In the genomic region with DNA sequence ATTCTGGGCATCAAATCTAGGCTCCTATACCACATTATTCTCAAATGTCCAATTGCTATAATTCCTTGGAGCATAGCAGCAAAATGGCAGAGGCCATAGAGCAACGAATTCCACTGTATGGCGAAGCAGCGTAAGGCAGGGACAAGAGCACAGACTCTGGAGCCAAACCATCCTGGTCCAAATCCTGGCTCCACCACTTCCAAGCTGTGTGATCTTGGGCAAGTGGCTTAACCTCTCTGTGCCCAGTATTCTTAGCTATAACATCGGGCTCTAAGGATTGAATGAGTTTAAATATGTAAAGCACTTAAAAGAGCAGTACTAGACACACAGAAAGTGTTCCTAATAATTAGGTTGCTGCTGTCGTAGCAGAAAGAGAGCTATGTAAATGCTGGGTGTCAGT, we compare ENCODE assay signal across 22 cellular contexts. TPM values are rescaled to one million over a fixed set of nuclear protein-coding genes. Genes with fewer than 3 reads are reported as not detected.
DNase-seq lines count a peak whose midpoint lies in the region; ATAC-seq and TF ChIP-seq lines count a peak whose summit lies in the region.
"Had no signal": no experiment of that assay in that cellular context is flagged by ENCODE, and none has a peak within 500 bp of the region (broad histone marks: within the 10 kb centered on the region; RNA-seq: fewer than 3 reads in every experiment).

No MANE protein-coding gene starts in this region.

- no peaks in the 10 kb centered on the region for H3K36me3 Mint-ChIP-seq in effector memory CD8-positive, alpha-beta T cell (ENCODE audit: insufficient read depth)
- H3K36me3 Mint-ChIP-seq: activated naive CD8-positive, alpha-beta T cell; naive B cell had no signal

- ATAC-seq in Right ventricle myocardium inferior, result no peak
- ATAC-seq in psoas muscle, result peak in 3 of 4 donors; percentile 24 to 35 (median 26)
- ATAC-seq in HG02840 (IDR thresholded peaks at IDR 0.05; ENCODE audit: low FRiP score, unreplicated experiment), result no peak
- no peak for ATAC-seq in effector memory CD8-positive, alpha-beta T cell (replicated peaks)
- ATAC-seq: stimulated activated naive CD8-positive, alpha-beta T cell treated with anti-CD3 and anti-CD28 coated beads, Interleukin-15, Interleukin-2, amounts not matched to agents 100 U/mL and 50 U/mL, for 24 hours had no signal

- 44 to 57% (median 45%) methylated on average over 5 of the region's 5 CpGs for WGBS in psoas muscle, 3 donors

- intact Hi-C loops in left ventricle myocardium inferior (cut with micrococcal nuclease) (no loop called here), Right ventricle myocardium inferior (cut with DNase I) (loop anchor here (2.0 kb wide), 1 partner anchor 50 kb away; no protein-coding TSS in a partner anchor), psoas muscle (cut with DNase I) (no loop called here)

- peak overlapping the region; percentile 64; the same call in 1 of the 2 replicates for H3K9ac ChIP-seq in iPS-20b (ENCODE audit: low read depth, low read length)
- H3K9ac ChIP-seq: BLaER1, KMS-11 had no signal

- H3K4me1 ChIP-seq in left ventricle myocardium inferior (peaks cover 56% of the 10 kb centered on the region), iPS-20b (ENCODE audit: insufficient read depth, low read length) (peaks cover 20% of the 10 kb centered on the region; the same call in 1 of the 2 replicates), psoas muscle (peaks cover 57% of the 10 kb centered on the region)
- H3K4me1 ChIP-seq: BLaER1, pancreas had no signal

- no peaks in the 10 kb centered on the region for H3K27me3 ChIP-seq in left ventricle myocardium inferior (ENCODE audit: low read depth)
- H3K27me3 ChIP-seq in iPS-20b (ENCODE audit: insufficient read depth, low read length), result no peaks in the 10 kb centered on the region
- H3K27me3 ChIP-seq in psoas muscle (ENCODE audit: insufficient read depth in 3 of 3, low read length in 2 of 3), result no peaks in the 10 kb centered on the region
- H3K27me3 ChIP-seq: BLaER1, pancreas had no signal

- H3K36me3 ChIP-seq in left ventricle myocardium inferior (no peaks in the 10 kb centered on the region), iPS-20b (ENCODE audit: insufficient read depth, low read depth, low read length) (no peaks in the 10 kb centered on the region), psoas muscle (ENCODE audit: insufficient read depth in 1 of 2, low read depth in 1 of 2) (peaks cover 0 to 12% of the 10 kb centered on the region in 2 donors)
- H3K36me3 ChIP-seq: BLaER1, pancreas had no signal

- no peaks in the 10 kb centered on the region for H3K4me1 Mint-ChIP-seq in effector memory CD8-positive, alpha-beta T cell (ENCODE audit: low read depth in 2 of 2)
- H3K4me1 Mint-ChIP-seq: naive B cell had no signal

- H3K9me3 ChIP-seq in left ventricle myocardium inferior (replicated peaks) (no peaks in the 10 kb centered on the region), iPS-20b (ENCODE audit: insufficient read depth, low read depth, low read length) (no peaks in the 10 kb centered on the region), psoas muscle (no peaks in the 10 kb centered on the region)
- H3K9me3 ChIP-seq: BLaER1, pancreas had no signal

- TF ChIP-seq CTCF in left ventricle myocardium inferior (IDR thresholded peaks at IDR 0.05; ENCODE audit: borderline replicate concordance), result no peak
- TF ChIP-seq CTCF in psoas muscle (IDR thresholded peaks at IDR 0.05), result no peak
- TF ChIP-seq CTCF in foreskin fibroblast (IDR thresholded peaks at IDR 0.05; ENCODE audit: low read depth, low read length), result no peak

- H3K27me3 Mint-ChIP-seq in effector memory CD8-positive, alpha-beta T cell, result peaks cover 24 to 45% of the 10 kb centered on the region in 2 donors

- H3K4me3 Mint-ChIP-seq in effector memory CD8-positive, alpha-beta T cell, result no peak overlapping the region
- H3K4me3 Mint-ChIP-seq: activated naive CD8-positive, alpha-beta T cell; naive B cell had no signal

- peak overlapping the region; percentile 74 for H3K27ac ChIP-seq in left ventricle myocardium inferior (replicated peaks)
- no peak overlapping the region for H3K27ac ChIP-seq in iPS-20b (ENCODE audit: low read length)
- peak overlapping the region; percentile 94 for H3K27ac ChIP-seq in psoas muscle
- H3K27ac ChIP-seq: BLaER1, KMS-11 had no signal

- H3K27ac Mint-ChIP-seq in effector memory CD8-positive, alpha-beta T cell, result no peak overlapping the region
- H3K27ac Mint-ChIP-seq: activated naive CD8-positive, alpha-beta T cell; naive B cell had no signal

- DNase-seq in left ventricle myocardium inferior, result no peak
- no peak for DNase-seq in Right ventricle myocardium inferior (ENCODE audit: missing footprints)
- DNase-seq in psoas muscle, result no peak
- no peak for DNase-seq in COLO829 (ENCODE audit: low spot score)
- no peak for DNase-seq in effector memory CD8-positive, alpha-beta T cell
- no peak for DNase-seq in foreskin fibroblast
- DNase-seq: activated T-cell treated with anti-CD3 and anti-CD28 coated beads, Interleukin-2, amount 50 U/mL, for 48 hours; mammary epithelial cell; naive B cell; SHP77; stimulated activated CD4-positive, alpha-beta T cell treated with anti-CD3 and anti-CD28 coated beads, Interleukin-4, amount 100 ng/mL, for 1 hour; stimulated activated naive CD8-positive, alpha-beta T cell treated with anti-CD3 and anti-CD28 coated beads, Interleukin-15, Interleukin-2, amounts not matched to agents 100 U/mL and 50 U/mL, for 24 hours; SW 1271 had no signal

- H3K4me3 ChIP-seq in left ventricle myocardium inferior (no peak overlapping the region), iPS-20b (ENCODE audit: low read length) (peak overlapping the region; percentile 45; the same call in 1 of the 2 replicates), psoas muscle (peak overlapping the region; percentile 53), foreskin fibroblast (ENCODE audit: low read depth in 1 of 2, low read length in 2 of 2) (no peak overlapping the region)
- H3K4me3 ChIP-seq: BLaER1, smooth muscle cell had no signal

- no peaks in the 10 kb centered on the region for H3K9me3 Mint-ChIP-seq in effector memory CD8-positive, alpha-beta T cell
- H3K9me3 Mint-ChIP-seq: naive B cell had no signal

RNA-seq across cellular contexts. Expression of a gene that starts 56.2 kb away (rescaled TPM):
- total RNA-seq in left ventricle myocardium inferior (400 TPM), Right ventricle myocardium inferior (341 TPM), psoas muscle (100 to 1,000 TPM; 313 to 439 (median 431) TPM)
- polyA plus RNA-seq in psoas muscle, result 100 to 1,000 TPM in 2 of 3 donors, 10 to 100 TPM in 1; 44.0 to 168 (median 148) TPM
- total RNA-seq: activated CD8-positive, alpha-beta memory T cell treated with anti-CD3 and anti-CD28 coated beads for 36 hours; OCI-LY7 had no signal

Comparison
In these comparisons a context has a peak if more than half of its experiments do, and no peak if none do; other contexts are left out.
1. H3K4me3 ChIP-seq: peak in iPS-20b (single experiment) and psoas muscle (single experiment); none in left ventricle myocardium inferior (single experiment) and foreskin fibroblast (0 of 2).
2. ATAC-seq: peak in psoas muscle (3 of 4); none in Right ventricle myocardium inferior (single experiment), HG02840 (single experiment) and effector memory CD8-positive, alpha-beta T cell (single experiment).